1 cellular context compared by ENCODE assay signal in genomic region chr16:3088925-3089716, GRCh38.
TF ChIP-seq lines count a peak whose summit lies in the region.

No MANE protein-coding gene starts in this region.

TF ChIP-seq in WTC11, 78 proteins besides CTCF, POLR2A, EP300 and RAD21 (continued from another document):
- TF ChIP-seq AFF4 (CRISPR knock-in tag; IDR thresholded peaks at IDR 0.05; ENCODE audit: borderline replicate concordance): no peak
- TF ChIP-seq ZNF232 (CRISPR knock-in tag; IDR thresholded peaks at IDR 0.05): no peak
- TF ChIP-seq CDX4 (CRISPR knock-in tag; IDR thresholded peaks at IDR 0.05; ENCODE audit: borderline replicate concordance): no peak
- no peak for TF ChIP-seq MYBL2 (CRISPR knock-in tag; IDR thresholded peaks at IDR 0.05)
- no peak for TF ChIP-seq NR2C2 (CRISPR knock-in tag; IDR thresholded peaks at IDR 0.05)
- TF ChIP-seq OVOL2 (CRISPR knock-in tag; IDR thresholded peaks at IDR 0.05; ENCODE audit: borderline replicate concordance): no peak
- TF ChIP-seq MLX (CRISPR knock-in tag; IDR thresholded peaks at IDR 0.05): 0 out of 2 replicates have a peak, but pooled peaks have one; percentile 51
TF ChIP-seq in WTC11: peak in this region for 2.
